Comparison of ENCODE assay signal across 2 cellular contexts in the genomic region with DNA sequence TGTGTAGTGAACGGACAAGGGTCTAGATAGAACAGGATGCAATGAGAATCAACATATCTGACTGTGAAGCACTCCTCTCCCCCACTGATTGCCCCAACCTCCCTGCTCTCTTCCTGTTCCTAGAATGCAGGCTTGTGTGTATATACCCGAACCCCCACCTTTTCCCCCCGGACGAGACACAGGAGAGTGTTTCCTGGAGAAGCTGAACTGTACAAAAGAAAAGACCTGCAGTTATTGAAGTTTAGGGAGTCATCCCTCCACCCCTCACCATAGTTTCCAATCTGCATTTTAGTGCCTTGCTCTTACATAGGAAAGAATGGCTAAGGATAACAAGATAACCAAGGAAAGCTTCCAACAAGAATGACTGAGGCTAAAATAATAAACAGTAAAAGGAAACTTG.
TF ChIP-seq lines count a peak whose summit lies in the region.

No MANE protein-coding gene starts in this region.

TF ChIP-seq in SK-N-SH, 30 proteins besides CTCF, POLR2A, EP300 and RAD21:
- TF ChIP-seq, protein P1, sequence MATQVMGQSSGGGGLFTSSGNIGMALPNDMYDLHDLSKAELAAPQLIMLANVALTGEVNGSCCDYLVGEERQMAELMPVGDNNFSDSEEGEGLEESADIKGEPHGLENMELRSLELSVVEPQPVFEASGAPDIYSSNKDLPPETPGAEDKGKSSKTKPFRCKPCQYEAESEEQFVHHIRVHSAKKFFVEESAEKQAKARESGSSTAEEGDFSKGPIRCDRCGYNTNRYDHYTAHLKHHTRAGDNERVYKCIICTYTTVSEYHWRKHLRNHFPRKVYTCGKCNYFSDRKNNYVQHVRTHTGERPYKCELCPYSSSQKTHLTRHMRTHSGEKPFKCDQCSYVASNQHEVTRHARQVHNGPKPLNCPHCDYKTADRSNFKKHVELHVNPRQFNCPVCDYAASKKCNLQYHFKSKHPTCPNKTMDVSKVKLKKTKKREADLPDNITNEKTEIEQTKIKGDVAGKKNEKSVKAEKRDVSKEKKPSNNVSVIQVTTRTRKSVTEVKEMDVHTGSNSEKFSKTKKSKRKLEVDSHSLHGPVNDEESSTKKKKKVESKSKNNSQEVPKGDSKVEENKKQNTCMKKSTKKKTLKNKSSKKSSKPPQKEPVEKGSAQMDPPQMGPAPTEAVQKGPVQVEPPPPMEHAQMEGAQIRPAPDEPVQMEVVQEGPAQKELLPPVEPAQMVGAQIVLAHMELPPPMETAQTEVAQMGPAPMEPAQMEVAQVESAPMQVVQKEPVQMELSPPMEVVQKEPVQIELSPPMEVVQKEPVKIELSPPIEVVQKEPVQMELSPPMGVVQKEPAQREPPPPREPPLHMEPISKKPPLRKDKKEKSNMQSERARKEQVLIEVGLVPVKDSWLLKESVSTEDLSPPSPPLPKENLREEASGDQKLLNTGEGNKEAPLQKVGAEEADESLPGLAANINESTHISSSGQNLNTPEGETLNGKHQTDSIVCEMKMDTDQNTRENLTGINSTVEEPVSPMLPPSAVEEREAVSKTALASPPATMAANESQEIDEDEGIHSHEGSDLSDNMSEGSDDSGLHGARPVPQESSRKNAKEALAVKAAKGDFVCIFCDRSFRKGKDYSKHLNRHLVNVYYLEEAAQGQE (IDR thresholded peaks at IDR 0.05; ENCODE audit: low read depth, low read length) = no peak
- no peak for TF ChIP-seq ELF1 (IDR thresholded peaks at IDR 0.05)
- TF ChIP-seq, protein P2, sequence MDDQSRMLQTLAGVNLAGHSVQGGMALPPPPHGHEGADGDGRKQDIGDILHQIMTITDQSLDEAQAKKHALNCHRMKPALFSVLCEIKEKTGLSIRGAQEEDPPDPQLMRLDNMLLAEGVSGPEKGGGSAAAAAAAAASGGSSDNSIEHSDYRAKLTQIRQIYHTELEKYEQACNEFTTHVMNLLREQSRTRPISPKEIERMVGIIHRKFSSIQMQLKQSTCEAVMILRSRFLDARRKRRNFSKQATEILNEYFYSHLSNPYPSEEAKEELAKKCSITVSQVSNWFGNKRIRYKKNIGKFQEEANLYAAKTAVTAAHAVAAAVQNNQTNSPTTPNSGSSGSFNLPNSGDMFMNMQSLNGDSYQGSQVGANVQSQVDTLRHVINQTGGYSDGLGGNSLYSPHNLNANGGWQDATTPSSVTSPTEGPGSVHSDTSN (IDR thresholded peaks at IDR 0.05) = no peak
- TF ChIP-seq TEAD4 (IDR thresholded peaks at IDR 0.05; ENCODE audit: borderline replicate concordance, insufficient read depth) = no peak
- no peak for TF ChIP-seq MXI1 (IDR thresholded peaks at IDR 0.05; ENCODE audit: low read depth, low read length)
- no peak for TF ChIP-seq RCOR1 (IDR thresholded peaks at IDR 0.05; ENCODE audit: low read length)
- no peak for TF ChIP-seq TAF1 (IDR thresholded peaks at IDR 0.05; ENCODE audit: borderline replicate concordance, low read depth, low read length)
- TF ChIP-seq RXRA (IDR thresholded peaks at IDR 0.05; ENCODE audit: borderline replicate concordance, low read depth) = no peak
- TF ChIP-seq USF1 (IDR thresholded peaks at IDR 0.05; ENCODE audit: borderline replicate concordance, low read depth) = no peak
- TF ChIP-seq, protein P3, sequence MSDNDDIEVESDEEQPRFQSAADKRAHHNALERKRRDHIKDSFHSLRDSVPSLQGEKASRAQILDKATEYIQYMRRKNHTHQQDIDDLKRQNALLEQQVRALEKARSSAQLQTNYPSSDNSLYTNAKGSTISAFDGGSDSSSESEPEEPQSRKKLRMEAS (IDR thresholded peaks at IDR 0.05; ENCODE audit: low read depth) = no peak
- TF ChIP-seq MEF2A (IDR thresholded peaks at IDR 0.05; ENCODE audit: borderline replicate concordance, low read depth) = no peak
- TF ChIP-seq, protein P4, sequence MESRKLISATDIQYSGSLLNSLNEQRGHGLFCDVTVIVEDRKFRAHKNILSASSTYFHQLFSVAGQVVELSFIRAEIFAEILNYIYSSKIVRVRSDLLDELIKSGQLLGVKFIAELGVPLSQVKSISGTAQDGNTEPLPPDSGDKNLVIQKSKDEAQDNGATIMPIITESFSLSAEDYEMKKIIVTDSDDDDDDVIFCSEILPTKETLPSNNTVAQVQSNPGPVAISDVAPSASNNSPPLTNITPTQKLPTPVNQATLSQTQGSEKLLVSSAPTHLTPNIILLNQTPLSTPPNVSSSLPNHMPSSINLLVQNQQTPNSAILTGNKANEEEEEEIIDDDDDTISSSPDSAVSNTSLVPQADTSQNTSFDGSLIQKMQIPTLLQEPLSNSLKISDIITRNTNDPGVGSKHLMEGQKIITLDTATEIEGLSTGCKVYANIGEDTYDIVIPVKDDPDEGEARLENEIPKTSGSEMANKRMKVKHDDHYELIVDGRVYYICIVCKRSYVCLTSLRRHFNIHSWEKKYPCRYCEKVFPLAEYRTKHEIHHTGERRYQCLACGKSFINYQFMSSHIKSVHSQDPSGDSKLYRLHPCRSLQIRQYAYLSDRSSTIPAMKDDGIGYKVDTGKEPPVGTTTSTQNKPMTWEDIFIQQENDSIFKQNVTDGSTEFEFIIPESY (IDR thresholded peaks at IDR 0.05; ENCODE audit: borderline replicate concordance, low read depth) = no peak
- TF ChIP-seq SIN3A (IDR thresholded peaks at IDR 0.05; ENCODE audit: borderline replicate concordance, low read depth, low read length) = no peak
- no peak for TF ChIP-seq NRF1 (IDR thresholded peaks at IDR 0.05; ENCODE audit: low read depth, low read length)
- no peak for TF ChIP-seq FOSL2 (IDR thresholded peaks at IDR 0.05; ENCODE audit: borderline replicate concordance, low read depth)
- no peak for TF ChIP-seq RFX5 (IDR thresholded peaks at IDR 0.05; ENCODE audit: low read length)
- no peak for TF ChIP-seq NFIC (IDR thresholded peaks at IDR 0.05; ENCODE audit: borderline replicate concordance)
- no peak for TF ChIP-seq TCF12 (IDR thresholded peaks at IDR 0.05)
TF ChIP-seq in SK-N-SH: peak in this region for 0.

TF ChIP-seq in SK-N-SH treated with all-trans-retinoic acid at 6 μM for 48 hours, 23 proteins besides CTCF, POLR2A, EP300 and RAD21:
- no peak for TF ChIP-seq POU6F1 (CRISPR knock-in tag; IDR thresholded peaks at IDR 0.05; ENCODE audit: borderline replicate concordance, low read depth)
- no peak for TF ChIP-seq TSHZ2 (CRISPR knock-in tag; IDR thresholded peaks at IDR 0.05)
- TF ChIP-seq OSR1 (CRISPR knock-in tag; IDR thresholded peaks at IDR 0.05) = no peak
- TF ChIP-seq ARNTL (CRISPR knock-in tag; IDR thresholded peaks at IDR 0.05; ENCODE audit: borderline replicate concordance, low read depth) = no peak
- TF ChIP-seq CSDC2 (CRISPR knock-in tag; IDR thresholded peaks at IDR 0.05) = no peak
- TF ChIP-seq GLIS3 (CRISPR knock-in tag; IDR thresholded peaks at IDR 0.05) = no peak
- no peak for TF ChIP-seq ZNF70 (CRISPR knock-in tag; IDR thresholded peaks at IDR 0.05)
- no peak for TF ChIP-seq TCF4 (CRISPR knock-in tag; IDR thresholded peaks at IDR 0.05; ENCODE audit: borderline replicate concordance)
- no peak for TF ChIP-seq ZNF565 (CRISPR knock-in tag; conservative IDR thresholded peaks at IDR 0.05; ENCODE audit: low read depth)
- no peak for TF ChIP-seq ZFP3 (CRISPR knock-in tag; IDR thresholded peaks at IDR 0.05)
- no peak for TF ChIP-seq CSRNP3 (CRISPR knock-in tag; IDR thresholded peaks at IDR 0.05)
